ENCODE assay signal across 7 cellular contexts in genomic region chr9:17225407-17225806, GRCh38.
"Had no signal": no experiment of that assay in that cellular context is flagged by ENCODE, and none has a peak within 500 bp of the region (broad histone marks: within the 10 kb centered on the region; RNA-seq: fewer than 3 reads in every experiment).

No MANE protein-coding gene starts in this region.

- H3K4me3 ChIP-seq: GM12878 had no signal

- DNase-seq: GDM1, GF-D8 had no signal

- FAIRE-seq: GM12878, GM12891, GM12892, GM18507, GM19239 had no signal

- ATAC-seq: GM12878 had no signal
